ENCODE assay signal across 2 cellular contexts in genomic region chr7:28005075-28005847, GRCh38.
TF ChIP-seq lines count a peak whose summit lies in the region.

No MANE protein-coding gene starts in this region.

TF ChIP-seq in liver, 16 proteins besides CTCF, POLR2A, EP300 and RAD21:
- no peak for TF ChIP-seq REST (IDR thresholded peaks at IDR 0.05)
- peak; percentile 47 for TF ChIP-seq YY1 (IDR thresholded peaks at IDR 0.05)
- peak; percentile 65 to 68 for TF ChIP-seq HNF4A (conservative IDR thresholded peaks at IDR 0.05)
- peak; percentile 66 to 75 for TF ChIP-seq RXRA (IDR thresholded peaks at IDR 0.05)
- no peak for TF ChIP-seq HNF4G (IDR thresholded peaks at IDR 0.05)
- peak; percentile 45 for TF ChIP-seq SP1 (IDR thresholded peaks at IDR 0.05)
- TF ChIP-seq GABPA (IDR thresholded peaks at IDR 0.05 in 1 of 2, conservative IDR thresholded peaks at IDR 0.05 in 1 of 2): no peak

TF ChIP-seq in HepG2, 621 proteins besides CTCF, POLR2A, EP300 and RAD21 (continued from another document):
- TF ChIP-seq, protein P1, sequence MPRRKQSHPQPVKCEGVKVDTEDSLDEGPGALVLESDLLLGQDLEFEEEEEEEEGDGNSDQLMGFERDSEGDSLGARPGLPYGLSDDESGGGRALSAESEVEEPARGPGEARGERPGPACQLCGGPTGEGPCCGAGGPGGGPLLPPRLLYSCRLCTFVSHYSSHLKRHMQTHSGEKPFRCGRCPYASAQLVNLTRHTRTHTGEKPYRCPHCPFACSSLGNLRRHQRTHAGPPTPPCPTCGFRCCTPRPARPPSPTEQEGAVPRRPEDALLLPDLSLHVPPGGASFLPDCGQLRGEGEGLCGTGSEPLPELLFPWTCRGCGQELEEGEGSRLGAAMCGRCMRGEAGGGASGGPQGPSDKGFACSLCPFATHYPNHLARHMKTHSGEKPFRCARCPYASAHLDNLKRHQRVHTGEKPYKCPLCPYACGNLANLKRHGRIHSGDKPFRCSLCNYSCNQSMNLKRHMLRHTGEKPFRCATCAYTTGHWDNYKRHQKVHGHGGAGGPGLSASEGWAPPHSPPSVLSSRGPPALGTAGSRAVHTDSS (CRISPR knock-in tag; conservative IDR thresholded peaks at IDR 0.05): no peak
- TF ChIP-seq ZNF260 (CRISPR knock-in tag; IDR thresholded peaks at IDR 0.05; ENCODE audit: borderline replicate concordance, low read depth) (no peak), ZSCAN31 (CRISPR knock-in tag; IDR thresholded peaks at IDR 0.05; ENCODE audit: low read depth) (no peak), JUNB (CRISPR knock-in tag; IDR thresholded peaks at IDR 0.05; ENCODE audit: borderline replicate concordance) (no peak), HCFC1 (IDR thresholded peaks at IDR 0.05; ENCODE audit: low read depth, low read length) (no peak)
